1 cellular context compared by ENCODE assay signal in the genomic region with DNA sequence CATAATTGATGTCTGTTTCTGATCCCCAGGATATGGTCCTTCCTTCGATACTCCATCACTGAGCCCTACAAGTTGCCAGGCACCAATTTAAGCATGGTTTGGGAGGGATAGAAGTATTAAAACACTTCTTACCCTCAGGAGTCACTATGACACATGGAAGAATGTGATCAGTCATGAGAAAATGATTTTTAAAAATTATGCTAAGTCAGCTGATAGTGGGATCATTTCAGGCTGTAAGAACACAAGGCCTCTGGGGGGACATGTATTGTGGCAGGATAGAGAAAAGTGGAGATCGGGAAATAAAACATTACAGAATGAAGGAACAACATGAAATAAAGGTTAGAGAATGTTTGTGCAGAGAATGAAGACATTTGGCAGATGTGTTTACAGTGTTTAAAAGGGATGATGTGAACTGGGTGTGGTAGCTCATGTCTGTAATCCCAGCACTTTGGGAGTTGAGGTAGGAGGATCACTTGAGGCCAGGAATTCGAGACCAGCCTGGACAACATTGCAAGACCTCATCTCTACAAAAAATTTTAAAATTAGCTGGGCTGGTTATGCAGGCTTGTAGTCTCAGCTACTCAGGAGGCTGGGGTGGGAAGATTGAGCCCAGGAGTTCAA.
TF ChIP-seq lines count a peak whose summit lies in the region.

No MANE protein-coding gene starts in this region.

TF ChIP-seq in WTC11, 78 proteins besides CTCF, POLR2A, EP300 and RAD21 (continued from another document):
- TF ChIP-seq E2F1 (CRISPR knock-in tag; IDR thresholded peaks at IDR 0.05) (no peak), ZNF263 (CRISPR knock-in tag; IDR thresholded peaks at IDR 0.05; ENCODE audit: low read depth) (no peak), ZNF396 (CRISPR knock-in tag; IDR thresholded peaks at IDR 0.05; ENCODE audit: borderline replicate concordance) (no peak)
- TF ChIP-seq, protein P1, sequence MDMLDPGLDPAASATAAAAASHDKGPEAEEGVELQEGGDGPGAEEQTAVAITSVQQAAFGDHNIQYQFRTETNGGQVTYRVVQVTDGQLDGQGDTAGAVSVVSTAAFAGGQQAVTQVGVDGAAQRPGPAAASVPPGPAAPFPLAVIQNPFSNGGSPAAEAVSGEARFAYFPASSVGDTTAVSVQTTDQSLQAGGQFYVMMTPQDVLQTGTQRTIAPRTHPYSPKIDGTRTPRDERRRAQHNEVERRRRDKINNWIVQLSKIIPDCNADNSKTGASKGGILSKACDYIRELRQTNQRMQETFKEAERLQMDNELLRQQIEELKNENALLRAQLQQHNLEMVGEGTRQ (CRISPR knock-in tag; IDR thresholded peaks at IDR 0.05) = no peak
